12 cellular contexts compared by ENCODE assay signal in the genomic region with DNA sequence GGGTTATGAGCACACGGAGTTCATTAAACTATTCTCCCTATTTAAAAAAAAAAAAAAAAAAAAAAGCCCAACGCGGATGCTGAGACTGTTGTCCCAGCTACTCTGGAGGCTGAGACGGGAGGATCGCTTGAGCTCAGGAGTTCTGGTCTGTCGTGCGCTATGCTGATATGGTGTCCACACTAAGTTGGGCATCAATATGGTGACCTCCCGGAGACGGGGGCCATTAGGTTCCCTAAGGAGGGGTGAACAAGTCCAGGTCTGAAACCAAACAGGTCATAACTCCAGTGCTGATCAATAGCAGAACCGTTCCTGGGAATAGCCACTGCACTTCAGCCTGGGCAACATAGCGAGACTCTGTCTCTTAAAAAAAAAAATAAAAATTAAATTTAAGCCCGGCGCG. TPM values are rescaled to one million over a fixed set of nuclear protein-coding genes. Genes with fewer than 3 reads are reported as not detected.
A peak's percentile ranks its signal among the peaks of the same experiment; 100 is the strongest.
DNase-seq lines count a peak whose midpoint lies in the region; ATAC-seq, FAIRE-seq and TF ChIP-seq lines count a peak whose summit lies in the region.
"Had no signal": no experiment of that assay in that cellular context is flagged by ENCODE, and none has a peak within 500 bp of the region (broad histone marks: within the 10 kb centered on the region; RNA-seq: fewer than 3 reads in every experiment).

No MANE protein-coding gene starts in this region.

- in situ Hi-C loops in HepG2 (cut with HindIII; ENCODE audit: extremely low pct_ligation_motif_present, low pct_unique_long_range_greater_than_20kb): no loop called here

- H3K4me3 Mint-ChIP-seq in activated naive CD4-positive, alpha-beta T cell treated with anti-CD3 and anti-CD28 coated beads for 36 hours: peak overlapping the region; percentile 81
- peak overlapping the region; percentile 81 for H3K4me3 Mint-ChIP-seq in activated naive CD8-positive, alpha-beta T cell treated with anti-CD3 and anti-CD28 coated beads, Interleukin-2, amount 50 U/mL, for 24 hours

- intact Hi-C loops in activated naive CD4-positive, alpha-beta T cell treated with anti-CD3 and anti-CD28 coated beads for 36 hours (cut with micrococcal nuclease): loop anchor here (1.0 kb wide), 3 partner anchors 12 to 36 kb away; no protein-coding TSS in a partner anchor
- intact Hi-C loops in HepG2 (cut with micrococcal nuclease; ENCODE audit: unreplicated experiment): loop anchor here (1.0 kb wide), 1 partner anchor 12 kb away; no protein-coding TSS in a partner anchor

- DNase-seq in activated naive CD4-positive, alpha-beta T cell treated with anti-CD3 and anti-CD28 coated beads for 36 hours: peak; percentile 3
- DNase-seq in activated naive CD4-positive, alpha-beta T cell (lab: John Stamatoyannopoulos, UW): no peak
- DNase-seq in activated naive CD8-positive, alpha-beta T cell treated with anti-CD3 and anti-CD28 coated beads, Interleukin-2, amount 50 U/mL, for 24 hours: no peak
- DNase-seq in HepG2 (ENCODE audit: low spot score): no peak
- DNase-seq in thoracic aorta (ENCODE audit: low spot score): no peak
- DNase-seq in stimulated activated CD4-positive, alpha-beta T cell treated with anti-CD3 and anti-CD28 coated beads, Interleukin-4, amount 100 ng/mL, for 24 hours: no peak
- DNase-seq in kidney tubule cell (ENCODE audit: low spot score): no peak
- DNase-seq in cerebellar cortex (ENCODE audit: low spot score): no peak
- DNase-seq: BE2C had no signal

- 0 out of 2 replicates have a peak, but pooled peaks cover 5% of the 10 kb centered on the region for H3K4me1 ChIP-seq in HepG2 (ENCODE audit: insufficient read depth, low read length)
- peaks cover 3 to 9% of the 10 kb centered on the region in 2 donors for H3K4me1 ChIP-seq in thoracic aorta (ENCODE audit: control insufficient read depth in 1 of 2, low read depth in 2 of 2)
- H3K4me1 ChIP-seq: BE2C, pancreas had no signal

- no peak overlapping the region for H2AFZ ChIP-seq in HepG2 (ENCODE audit: low read length)

- no peak for FAIRE-seq in HepG2 (lab: Jason Lieb, UNC)
- FAIRE-seq: pancreas had no signal

- peak overlapping the region; percentile 65 for H3K4me2 ChIP-seq in HepG2 (ENCODE audit: low read depth, low read length)

- CTCF ChIA-PET in activated naive CD4-positive, alpha-beta T cell treated with anti-CD3 and anti-CD28 coated beads for 36 hours (lab: Charles Lee): interaction anchor here (0.7 to 4.5 kb wide), 11 partner anchors 10 to 656 kb away, joined by 3 to 58 read pairs (median 5); partner anchors contain the start of gene ANKRD53
- CTCF ChIA-PET in HepG2 (lab: Yijun Ruan, JAX; ENCODE audit: low intra/inter-chr PET ratio, low total read pairs): interaction anchor here (1.2 to 2.9 kb wide), 3 partner anchors 12 to 36 kb away, joined by 8 to 34 read pairs (median 9); partner anchors contain the start of genes ANKRD53 and TEX261

- H4K20me1 ChIP-seq in HepG2 (ENCODE audit: insufficient read depth, low read length): no peaks in the 10 kb centered on the region

- TF ChIP-seq CTCF in HepG2 (CRISPR knock-in tag; IDR thresholded peaks at IDR 0.05) (no peak), thoracic aorta (IDR thresholded peaks at IDR 0.05) (no peak)

- POLR2A ChIA-PET in HepG2 (lab: Yijun Ruan, JAX): interaction anchor here (0.7 to 1.4 kb wide), 2 partner anchors 11 to 17 kb away, joined by 4 to 6 read pairs; no protein-coding TSS in a partner anchor

- BruUV-seq in HepG2 (replicated peaks; lab: Mats Ljungman, UMichigan): no TSS peak

- TF ChIP-seq POLR2A in HepG2 (IDR thresholded peaks at IDR 0.05; ENCODE audit: insufficient read depth in 1 of 2, low read depth in 2 of 2, low read length in 2 of 2): no peak

- H3K27ac ChIP-seq in HepG2 (ENCODE audit: extremely low read length, insufficient read depth, low read length) (no peak overlapping the region), thoracic aorta (no peak overlapping the region)
- H3K27ac ChIP-seq: ascending aorta, pancreas had no signal

- H3K27me3 ChIP-seq in HepG2 (ENCODE audit: control insufficient read depth in 1 of 2, insufficient read depth in 2 of 2, low read length in 2 of 2): no peaks in the 10 kb centered on the region; a peak in 2 of 5 replicates
- no peaks in the 10 kb centered on the region for H3K27me3 ChIP-seq in thoracic aorta (replicated peaks; ENCODE audit: insufficient read depth)
- H3K27me3 ChIP-seq: ascending aorta, BE2C, pancreas had no signal

- 67% methylated on average over 14 of the region's 14 CpGs for WGBS in HepG2 (ENCODE audit: low lambda C conversion rate)

- H3K9me3 ChIP-seq in HepG2 (ENCODE audit: low read length) (no peaks in the 10 kb centered on the region), thoracic aorta (no peaks in the 10 kb centered on the region)
- H3K9me3 ChIP-seq: ascending aorta, BE2C, pancreas had no signal

- no peak overlapping the region for H3K9ac ChIP-seq in HepG2 (ENCODE audit: insufficient read depth, low read depth, low read length)

- no peaks in the 10 kb centered on the region for H3K9me3 Mint-ChIP-seq in activated naive CD4-positive, alpha-beta T cell treated with anti-CD3 and anti-CD28 coated beads for 36 hours
- H3K9me3 Mint-ChIP-seq in activated naive CD8-positive, alpha-beta T cell treated with anti-CD3 and anti-CD28 coated beads, Interleukin-2, amount 50 U/mL, for 24 hours: no peaks in the 10 kb centered on the region

- ATAC-seq in activated naive CD8-positive, alpha-beta T cell treated with anti-CD3 and anti-CD28 coated beads, Interleukin-2, amount 50 U/mL, for 24 hours: no peak
- ATAC-seq in HepG2: no peak
- ATAC-seq in thoracic aorta (ENCODE audit: insufficient number of reproducible peaks, low FRiP score, low read depth): no peak

- H3K4me1 Mint-ChIP-seq in activated naive CD4-positive, alpha-beta T cell treated with anti-CD3 and anti-CD28 coated beads for 36 hours (ENCODE audit: low read depth): peaks cover 3% of the 10 kb centered on the region
- H3K4me1 Mint-ChIP-seq in activated naive CD8-positive, alpha-beta T cell treated with anti-CD3 and anti-CD28 coated beads, Interleukin-2, amount 50 U/mL, for 24 hours: peaks cover 6% of the 10 kb centered on the region

- H3K27me3 Mint-ChIP-seq in activated naive CD4-positive, alpha-beta T cell treated with anti-CD3 and anti-CD28 coated beads for 36 hours (ENCODE audit: low read depth): peaks cover 17% of the 10 kb centered on the region
- H3K27me3 Mint-ChIP-seq in activated naive CD8-positive, alpha-beta T cell treated with anti-CD3 and anti-CD28 coated beads, Interleukin-2, amount 50 U/mL, for 24 hours: peaks cover 37% of the 10 kb centered on the region

- TF ChIP-seq EP300 in HepG2 (IDR thresholded peaks at IDR 0.05; ENCODE audit: low read depth in 2 of 2, low read length in 2 of 2) (no peak), HepG2 (CRISPR knock-in tag; IDR thresholded peaks at IDR 0.05; ENCODE audit: borderline replicate concordance) (no peak)

- no peaks in the 10 kb centered on the region for H3K36me3 Mint-ChIP-seq in activated naive CD4-positive, alpha-beta T cell treated with anti-CD3 and anti-CD28 coated beads for 36 hours (ENCODE audit: low read depth)
- no peaks in the 10 kb centered on the region for H3K36me3 Mint-ChIP-seq in activated naive CD8-positive, alpha-beta T cell treated with anti-CD3 and anti-CD28 coated beads, Interleukin-2, amount 50 U/mL, for 24 hours (ENCODE audit: low read depth)

- no peak for TF ChIP-seq RAD21 in HepG2 (CRISPR knock-in tag; IDR thresholded peaks at IDR 0.05)

- H3K27ac Mint-ChIP-seq in activated naive CD4-positive, alpha-beta T cell treated with anti-CD3 and anti-CD28 coated beads for 36 hours: no peak overlapping the region
- no peak overlapping the region for H3K27ac Mint-ChIP-seq in activated naive CD8-positive, alpha-beta T cell treated with anti-CD3 and anti-CD28 coated beads, Interleukin-2, amount 50 U/mL, for 24 hours

- H3K79me2 ChIP-seq in HepG2 (ENCODE audit: insufficient read depth, low read length): no peaks in the 10 kb centered on the region

- H3K36me3 ChIP-seq in HepG2 (replicated peaks in 1 of 2; ENCODE audit: control insufficient read depth in 1 of 2, insufficient read depth in 2 of 2, low read length in 2 of 2): no peaks in the 10 kb centered on the region
- H3K36me3 ChIP-seq in thoracic aorta: no peaks in the 10 kb centered on the region
- H3K36me3 ChIP-seq: ascending aorta, BE2C, pancreas had no signal

- H3K4me3 ChIP-seq in HepG2 (replicated peaks in 1 of 3; ENCODE audit: insufficient read depth in 1 of 3, low read depth in 2 of 3, low read length in 3 of 3) (peak overlapping the region in 1 of 3 experiments; percentile 41; a peak in 1 of 6 replicates), thoracic aorta (peak overlapping the region; percentile 80)

RNA-seq across cellular contexts. Expression of gene ANKRD53, which starts 12.9 kb away (rescaled TPM):
- under 1 TPM in 1 of 2 experiments, not detected in 1; 0.24 TPM for total RNA-seq in activated naive CD4-positive, alpha-beta T cell treated with anti-CD3 and anti-CD28 coated beads for 36 hours
- total RNA-seq in HepG2 (2016; rRNA removed; fragmentation: Illumina TruSeq; extraction: Trizol) (not detected in 2 replicates), thoracic aorta (1 to 10 TPM in 1 of 2 donors, under 1 TPM in 1; 0.49 to 4.6 TPM)
- not detected in 2 replicates for total RNA-seq in HepG2 (2016; cell fraction: cytosol; rRNA removed; fragmentation: Illumina TruSeq; extraction: Trizol; ENCODE audit: low read depth)
- 0.09 TPM in 1 of 2 replicates, not detected in the other for total RNA-seq in HepG2 (2016; cell fraction: insoluble cytoplasmic fraction; rRNA removed; fragmentation: Illumina TruSeq; extraction: Trizol)
- not detected in 2 replicates for total RNA-seq in HepG2 (2016; cell fraction: membrane; rRNA removed; fragmentation: Illumina TruSeq; extraction: Trizol)
- total RNA-seq in HepG2 (2016; cell fraction: nucleus; rRNA removed; fragmentation: Illumina TruSeq; extraction: Trizol): 0.66 TPM in 1 of 2 replicates, not detected in the other
- 0.12 and 0.15 TPM in 2 replicates for polyA plus RNA-seq in HepG2 (2011; rRNA removed)
- polyA plus RNA-seq in HepG2 (2011; cell fraction: cytosol; rRNA removed): 0.25 TPM in 1 of 2 replicates, not detected in the other
- 0.14 and 0.62 TPM in 2 replicates for polyA plus RNA-seq in HepG2 (2011; cell fraction: nucleus; rRNA removed)
- polyA plus RNA-seq in HepG2 (2012): 0.08 TPM in 1 of 2 replicates, not detected in the other
- 0.08 and 0.27 TPM in 2 replicates for polyA plus RNA-seq in HepG2 (2016; cell fraction: cytosol; fragmentation: Illumina TruSeq; extraction: Trizol; ENCODE audit: low read depth)
- not detected in 2 replicates for polyA plus RNA-seq in HepG2 (2016; cell fraction: insoluble cytoplasmic fraction; fragmentation: Illumina TruSeq; extraction: Trizol; ENCODE audit: low read depth)
- polyA plus RNA-seq in HepG2 (2016; cell fraction: membrane; fragmentation: Illumina TruSeq; extraction: Trizol; ENCODE audit: low read depth): 0.20 and 0.53 TPM in 2 replicates
- polyA plus RNA-seq in HepG2 (2016; cell fraction: nucleus; fragmentation: Illumina TruSeq; extraction: Trizol; ENCODE audit: insufficient read depth, low read depth): 0.42 and 0.69 TPM in 2 replicates
- polyA minus RNA-seq in HepG2 (2011; rRNA and poly(A)+ RNA removed; ENCODE audit: low replicate concordance): not detected in 2 replicates
- not detected in 2 replicates for polyA minus RNA-seq in HepG2 (2011; cell fraction: cytosol; rRNA and poly(A)+ RNA removed)
- not detected in 2 replicates for polyA minus RNA-seq in HepG2 (2011; cell fraction: nucleus; rRNA and poly(A)+ RNA removed)

RNA-seq across cellular contexts. Expression of gene TEX261, which starts 29.2 kb away (rescaled TPM):
- total RNA-seq in activated naive CD4-positive, alpha-beta T cell treated with anti-CD3 and anti-CD28 coated beads for 36 hours: 10 to 100 TPM; 17.8 to 18.7 TPM
- 36.0 and 43.8 TPM in 2 replicates for total RNA-seq in HepG2 (2016; rRNA removed; fragmentation: Illumina TruSeq; extraction: Trizol)
- total RNA-seq in HepG2 (2016; cell fraction: cytosol; rRNA removed; fragmentation: Illumina TruSeq; extraction: Trizol; ENCODE audit: low read depth): 13.1 and 17.4 TPM in 2 replicates
- 32.9 and 42.2 TPM in 2 replicates for total RNA-seq in HepG2 (2016; cell fraction: insoluble cytoplasmic fraction; rRNA removed; fragmentation: Illumina TruSeq; extraction: Trizol)
- 49.5 and 51.8 TPM in 2 replicates for total RNA-seq in HepG2 (2016; cell fraction: membrane; rRNA removed; fragmentation: Illumina TruSeq; extraction: Trizol)
- 41.0 and 45.3 TPM in 2 replicates for total RNA-seq in HepG2 (2016; cell fraction: nucleus; rRNA removed; fragmentation: Illumina TruSeq; extraction: Trizol)
- polyA plus RNA-seq in HepG2 (2011; rRNA removed): 68.7 and 78.7 TPM in 2 replicates
- 67.6 and 76.6 TPM in 2 replicates for polyA plus RNA-seq in HepG2 (2011; cell fraction: cytosol; rRNA removed)
- polyA plus RNA-seq in HepG2 (2011; cell fraction: nucleus; rRNA removed): 59.4 and 73.5 TPM in 2 replicates
- 40.8 and 51.3 TPM in 2 replicates for polyA plus RNA-seq in HepG2 (2012)
- 25.7 and 32.7 TPM in 2 replicates for polyA plus RNA-seq in HepG2 (2016; cell fraction: cytosol; fragmentation: Illumina TruSeq; extraction: Trizol; ENCODE audit: low read depth)
- polyA plus RNA-seq in HepG2 (2016; cell fraction: insoluble cytoplasmic fraction; fragmentation: Illumina TruSeq; extraction: Trizol; ENCODE audit: low read depth): 52.6 and 59.2 TPM in 2 replicates
- 72.7 and 76.3 TPM in 2 replicates for polyA plus RNA-seq in HepG2 (2016; cell fraction: membrane; fragmentation: Illumina TruSeq; extraction: Trizol; ENCODE audit: low read depth)
- polyA plus RNA-seq in HepG2 (2016; cell fraction: nucleus; fragmentation: Illumina TruSeq; extraction: Trizol; ENCODE audit: insufficient read depth, low read depth): 82.4 and 86.0 TPM in 2 replicates
- 90.8 and 137 TPM in 2 replicates for polyA minus RNA-seq in HepG2 (2011; rRNA and poly(A)+ RNA removed; ENCODE audit: low replicate concordance)
- polyA minus RNA-seq in HepG2 (2011; cell fraction: cytosol; rRNA and poly(A)+ RNA removed): 27.5 and 29.3 TPM in 2 replicates
- polyA minus RNA-seq in HepG2 (2011; cell fraction: nucleus; rRNA and poly(A)+ RNA removed): 23.2 and 28.1 TPM in 2 replicates
- total RNA-seq in thoracic aorta: 10 to 100 TPM; 35.9 to 45.1 TPM

RNA-seq across cellular contexts. Expression of gene ATP6V1B1, which starts 29.8 kb away (rescaled TPM):
- not detected for total RNA-seq in activated naive CD4-positive, alpha-beta T cell treated with anti-CD3 and anti-CD28 coated beads for 36 hours
- total RNA-seq in HepG2 (2016; rRNA removed; fragmentation: Illumina TruSeq; extraction: Trizol): 0.58 TPM in 1 of 2 replicates, not detected in the other
- not detected in 2 replicates for total RNA-seq in HepG2 (2016; cell fraction: cytosol; rRNA removed; fragmentation: Illumina TruSeq; extraction: Trizol; ENCODE audit: low read depth)
- 0.37 and 1.5 TPM in 2 replicates for total RNA-seq in HepG2 (2016; cell fraction: insoluble cytoplasmic fraction; rRNA removed; fragmentation: Illumina TruSeq; extraction: Trizol)
- total RNA-seq in HepG2 (2016; cell fraction: membrane; rRNA removed; fragmentation: Illumina TruSeq; extraction: Trizol): not detected in 2 replicates
- 2.3 and 2.4 TPM in 2 replicates for total RNA-seq in HepG2 (2016; cell fraction: nucleus; rRNA removed; fragmentation: Illumina TruSeq; extraction: Trizol)
- polyA plus RNA-seq in HepG2 (2011; rRNA removed): 1.6 and 1.8 TPM in 2 replicates
- polyA plus RNA-seq in HepG2 (2011; cell fraction: cytosol; rRNA removed): 0.21 and 0.30 TPM in 2 replicates
- polyA plus RNA-seq in HepG2 (2011; cell fraction: nucleus; rRNA removed): 24.4 and 25.8 TPM in 2 replicates
- 1.7 and 2.1 TPM in 2 replicates for polyA plus RNA-seq in HepG2 (2012)
- 0.07 and 0.08 TPM in 2 replicates for polyA plus RNA-seq in HepG2 (2016; cell fraction: cytosol; fragmentation: Illumina TruSeq; extraction: Trizol; ENCODE audit: low read depth)
- polyA plus RNA-seq in HepG2 (2016; cell fraction: insoluble cytoplasmic fraction; fragmentation: Illumina TruSeq; extraction: Trizol; ENCODE audit: low read depth): 0.31 TPM in 1 of 2 replicates, not detected in the other
- 0.12 TPM in 1 of 2 replicates, not detected in the other for polyA plus RNA-seq in HepG2 (2016; cell fraction: membrane; fragmentation: Illumina TruSeq; extraction: Trizol; ENCODE audit: low read depth)
- polyA plus RNA-seq in HepG2 (2016; cell fraction: nucleus; fragmentation: Illumina TruSeq; extraction: Trizol; ENCODE audit: insufficient read depth, low read depth): 7.8 and 11.0 TPM in 2 replicates
- polyA minus RNA-seq in HepG2 (2011; rRNA and poly(A)+ RNA removed; ENCODE audit: low replicate concordance): 0.18 TPM in 1 of 2 replicates, not detected in the other
- not detected in 2 replicates for polyA minus RNA-seq in HepG2 (2011; cell fraction: cytosol; rRNA and poly(A)+ RNA removed)
- polyA minus RNA-seq in HepG2 (2011; cell fraction: nucleus; rRNA and poly(A)+ RNA removed): 1.5 and 3.5 TPM in 2 replicates
- total RNA-seq in thoracic aorta: 1 to 10 TPM; 1.4 to 4.4 TPM
- total RNA-seq: ascending aorta, glomerular endothelial cell had no signal
